ENCODE assay signal across 1 cellular context in the genomic region with DNA sequence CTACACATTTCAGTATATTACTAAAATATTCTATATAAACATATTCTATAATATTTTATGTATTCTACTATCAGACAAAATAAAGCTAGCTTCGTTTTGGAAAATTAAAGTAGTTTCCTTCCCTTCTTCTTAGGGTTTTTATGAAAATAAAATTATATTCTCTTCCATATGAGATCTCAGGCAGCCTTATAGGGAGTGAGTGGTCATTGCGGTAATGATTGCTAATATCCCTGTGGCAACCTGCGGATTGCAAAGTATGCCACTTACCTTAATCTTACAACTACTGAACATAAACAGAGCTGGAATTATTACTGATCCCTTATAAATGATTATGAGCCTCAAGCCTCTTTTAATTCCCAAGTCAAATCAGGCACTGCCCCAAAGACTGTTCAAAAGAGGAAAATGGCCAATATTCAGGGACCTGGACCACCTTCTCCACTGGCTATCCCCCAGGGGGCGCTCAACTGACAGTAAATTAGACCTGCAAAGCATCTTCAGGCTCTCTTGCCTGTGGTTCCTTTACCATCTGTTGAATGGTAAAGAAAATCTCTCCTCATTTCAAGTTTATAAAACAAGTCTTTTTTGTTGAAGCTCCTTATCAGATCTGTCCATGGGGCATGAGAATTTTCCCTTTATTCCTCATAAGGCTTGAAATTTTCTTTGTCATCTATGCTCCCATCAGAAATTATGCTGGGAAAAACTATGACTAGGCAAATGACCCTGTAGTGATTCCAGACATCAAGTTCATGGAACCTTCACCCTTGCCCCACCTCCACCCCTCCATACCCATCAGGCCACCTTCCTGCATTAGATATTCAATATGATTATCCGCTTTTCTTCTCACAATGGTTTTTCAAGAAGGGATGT.
TF ChIP-seq lines count a peak whose summit lies in the region.

No MANE protein-coding gene starts in this region.

TF ChIP-seq in K562, 482 proteins besides CTCF, POLR2A, EP300 and RAD21 (continued from another document):
- no peak for TF ChIP-seq GABPB1 (CRISPR knock-in tag; IDR thresholded peaks at IDR 0.05)
- no peak for TF ChIP-seq SREBF2 (CRISPR knock-in tag; IDR thresholded peaks at IDR 0.05)
- TF ChIP-seq, protein P1, sequence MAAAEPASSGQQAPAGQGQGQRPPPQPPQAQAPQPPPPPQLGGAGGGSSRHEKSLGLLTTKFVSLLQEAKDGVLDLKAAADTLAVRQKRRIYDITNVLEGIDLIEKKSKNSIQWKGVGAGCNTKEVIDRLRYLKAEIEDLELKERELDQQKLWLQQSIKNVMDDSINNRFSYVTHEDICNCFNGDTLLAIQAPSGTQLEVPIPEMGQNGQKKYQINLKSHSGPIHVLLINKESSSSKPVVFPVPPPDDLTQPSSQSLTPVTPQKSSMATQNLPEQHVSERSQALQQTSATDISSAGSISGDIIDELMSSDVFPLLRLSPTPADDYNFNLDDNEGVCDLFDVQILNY (CRISPR knock-in tag; IDR thresholded peaks at IDR 0.05), result no peak
- TF ChIP-seq, protein P2, sequence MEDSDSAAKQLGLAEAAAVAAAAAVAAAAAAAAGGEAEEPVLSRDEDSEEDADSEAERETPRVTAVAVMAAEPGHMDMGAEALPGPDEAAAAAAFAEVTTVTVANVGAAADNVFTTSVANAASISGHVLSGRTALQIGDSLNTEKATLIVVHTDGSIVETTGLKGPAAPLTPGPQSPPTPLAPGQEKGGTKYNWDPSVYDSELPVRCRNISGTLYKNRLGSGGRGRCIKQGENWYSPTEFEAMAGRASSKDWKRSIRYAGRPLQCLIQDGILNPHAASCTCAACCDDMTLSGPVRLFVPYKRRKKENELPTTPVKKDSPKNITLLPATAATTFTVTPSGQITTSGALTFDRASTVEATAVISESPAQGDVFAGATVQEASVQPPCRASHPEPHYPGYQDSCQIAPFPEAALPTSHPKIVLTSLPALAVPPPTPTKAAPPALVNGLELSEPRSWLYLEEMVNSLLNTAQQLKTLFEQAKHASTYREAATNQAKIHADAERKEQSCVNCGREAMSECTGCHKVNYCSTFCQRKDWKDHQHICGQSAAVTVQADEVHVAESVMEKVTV (CRISPR knock-in tag; IDR thresholded peaks at IDR 0.05), result peak; percentile 60
- no peak for TF ChIP-seq ZNF316 (IDR thresholded peaks at IDR 0.05)
- TF ChIP-seq, protein P3, sequence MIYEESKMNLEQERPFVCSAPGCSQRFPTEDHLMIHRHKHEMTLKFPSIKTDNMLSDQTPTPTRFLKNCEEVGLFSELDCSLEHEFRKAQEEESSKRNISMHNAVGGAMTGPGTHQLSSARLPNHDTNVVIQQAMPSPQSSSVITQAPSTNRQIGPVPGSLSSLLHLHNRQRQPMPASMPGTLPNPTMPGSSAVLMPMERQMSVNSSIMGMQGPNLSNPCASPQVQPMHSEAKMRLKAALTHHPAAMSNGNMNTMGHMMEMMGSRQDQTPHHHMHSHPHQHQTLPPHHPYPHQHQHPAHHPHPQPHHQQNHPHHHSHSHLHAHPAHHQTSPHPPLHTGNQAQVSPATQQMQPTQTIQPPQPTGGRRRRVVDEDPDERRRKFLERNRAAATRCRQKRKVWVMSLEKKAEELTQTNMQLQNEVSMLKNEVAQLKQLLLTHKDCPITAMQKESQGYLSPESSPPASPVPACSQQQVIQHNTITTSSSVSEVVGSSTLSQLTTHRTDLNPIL (CRISPR knock-in tag; IDR thresholded peaks at IDR 0.05), result no peak
- TF ChIP-seq FIP1L1 (IDR thresholded peaks at IDR 0.05; ENCODE audit: low read depth, low read length, poor library complexity, severe bottlenecking), result no peak
- TF ChIP-seq, protein P4, sequence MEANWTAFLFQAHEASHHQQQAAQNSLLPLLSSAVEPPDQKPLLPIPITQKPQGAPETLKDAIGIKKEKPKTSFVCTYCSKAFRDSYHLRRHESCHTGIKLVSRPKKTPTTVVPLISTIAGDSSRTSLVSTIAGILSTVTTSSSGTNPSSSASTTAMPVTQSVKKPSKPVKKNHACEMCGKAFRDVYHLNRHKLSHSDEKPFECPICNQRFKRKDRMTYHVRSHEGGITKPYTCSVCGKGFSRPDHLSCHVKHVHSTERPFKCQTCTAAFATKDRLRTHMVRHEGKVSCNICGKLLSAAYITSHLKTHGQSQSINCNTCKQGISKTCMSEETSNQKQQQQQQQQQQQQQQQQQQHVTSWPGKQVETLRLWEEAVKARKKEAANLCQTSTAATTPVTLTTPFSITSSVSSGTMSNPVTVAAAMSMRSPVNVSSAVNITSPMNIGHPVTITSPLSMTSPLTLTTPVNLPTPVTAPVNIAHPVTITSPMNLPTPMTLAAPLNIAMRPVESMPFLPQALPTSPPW (CRISPR knock-in tag; IDR thresholded peaks at IDR 0.05), result 0 out of 2 replicates have a peak, but pooled peaks have one; percentile 20
- TF ChIP-seq, protein P5, sequence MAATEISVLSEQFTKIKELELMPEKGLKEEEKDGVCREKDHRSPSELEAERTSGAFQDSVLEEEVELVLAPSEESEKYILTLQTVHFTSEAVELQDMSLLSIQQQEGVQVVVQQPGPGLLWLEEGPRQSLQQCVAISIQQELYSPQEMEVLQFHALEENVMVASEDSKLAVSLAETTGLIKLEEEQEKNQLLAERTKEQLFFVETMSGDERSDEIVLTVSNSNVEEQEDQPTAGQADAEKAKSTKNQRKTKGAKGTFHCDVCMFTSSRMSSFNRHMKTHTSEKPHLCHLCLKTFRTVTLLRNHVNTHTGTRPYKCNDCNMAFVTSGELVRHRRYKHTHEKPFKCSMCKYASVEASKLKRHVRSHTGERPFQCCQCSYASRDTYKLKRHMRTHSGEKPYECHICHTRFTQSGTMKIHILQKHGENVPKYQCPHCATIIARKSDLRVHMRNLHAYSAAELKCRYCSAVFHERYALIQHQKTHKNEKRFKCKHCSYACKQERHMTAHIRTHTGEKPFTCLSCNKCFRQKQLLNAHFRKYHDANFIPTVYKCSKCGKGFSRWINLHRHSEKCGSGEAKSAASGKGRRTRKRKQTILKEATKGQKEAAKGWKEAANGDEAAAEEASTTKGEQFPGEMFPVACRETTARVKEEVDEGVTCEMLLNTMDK (IDR thresholded peaks at IDR 0.05; ENCODE audit: borderline replicate concordance, insufficient read depth, low read depth, low read length, poor library complexity, severe bottlenecking), result peak; percentile 31
- TF ChIP-seq, protein P6, sequence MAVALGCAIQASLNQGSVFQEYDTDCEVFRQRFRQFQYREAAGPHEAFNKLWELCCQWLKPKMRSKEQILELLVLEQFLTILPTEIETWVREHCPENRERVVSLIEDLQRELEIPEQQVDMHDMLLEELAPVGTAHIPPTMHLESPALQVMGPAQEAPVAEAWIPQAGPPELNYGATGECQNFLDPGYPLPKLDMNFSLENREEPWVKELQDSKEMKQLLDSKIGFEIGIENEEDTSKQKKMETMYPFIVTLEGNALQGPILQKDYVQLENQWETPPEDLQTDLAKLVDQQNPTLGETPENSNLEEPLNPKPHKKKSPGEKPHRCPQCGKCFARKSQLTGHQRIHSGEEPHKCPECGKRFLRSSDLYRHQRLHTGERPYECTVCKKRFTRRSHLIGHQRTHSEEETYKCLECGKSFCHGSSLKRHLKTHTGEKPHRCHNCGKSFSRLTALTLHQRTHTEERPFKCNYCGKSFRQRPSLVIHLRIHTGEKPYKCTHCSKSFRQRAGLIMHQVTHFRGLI (CRISPR knock-in tag; IDR thresholded peaks at IDR 0.05), result no peak
- peak in 1 of 2 experiments; percentile 34; a peak in 1 of 4 replicates for TF ChIP-seq RCOR1 (IDR thresholded peaks at IDR 0.05; ENCODE audit: borderline replicate concordance in 1 of 2, low read depth in 2 of 2, low read length in 2 of 2)
- TF ChIP-seq MCM5 (IDR thresholded peaks at IDR 0.05; ENCODE audit: low read depth), result no peak
- no peak for TF ChIP-seq ARID1B (IDR thresholded peaks at IDR 0.05)
- TF ChIP-seq, protein P7, sequence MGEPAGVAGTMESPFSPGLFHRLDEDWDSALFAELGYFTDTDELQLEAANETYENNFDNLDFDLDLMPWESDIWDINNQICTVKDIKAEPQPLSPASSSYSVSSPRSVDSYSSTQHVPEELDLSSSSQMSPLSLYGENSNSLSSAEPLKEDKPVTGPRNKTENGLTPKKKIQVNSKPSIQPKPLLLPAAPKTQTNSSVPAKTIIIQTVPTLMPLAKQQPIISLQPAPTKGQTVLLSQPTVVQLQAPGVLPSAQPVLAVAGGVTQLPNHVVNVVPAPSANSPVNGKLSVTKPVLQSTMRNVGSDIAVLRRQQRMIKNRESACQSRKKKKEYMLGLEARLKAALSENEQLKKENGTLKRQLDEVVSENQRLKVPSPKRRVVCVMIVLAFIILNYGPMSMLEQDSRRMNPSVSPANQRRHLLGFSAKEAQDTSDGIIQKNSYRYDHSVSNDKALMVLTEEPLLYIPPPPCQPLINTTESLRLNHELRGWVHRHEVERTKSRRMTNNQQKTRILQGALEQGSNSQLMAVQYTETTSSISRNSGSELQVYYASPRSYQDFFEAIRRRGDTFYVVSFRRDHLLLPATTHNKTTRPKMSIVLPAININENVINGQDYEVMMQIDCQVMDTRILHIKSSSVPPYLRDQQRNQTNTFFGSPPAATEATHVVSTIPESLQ (CRISPR knock-in tag; IDR thresholded peaks at IDR 0.05), result no peak
